In the genomic region with DNA sequence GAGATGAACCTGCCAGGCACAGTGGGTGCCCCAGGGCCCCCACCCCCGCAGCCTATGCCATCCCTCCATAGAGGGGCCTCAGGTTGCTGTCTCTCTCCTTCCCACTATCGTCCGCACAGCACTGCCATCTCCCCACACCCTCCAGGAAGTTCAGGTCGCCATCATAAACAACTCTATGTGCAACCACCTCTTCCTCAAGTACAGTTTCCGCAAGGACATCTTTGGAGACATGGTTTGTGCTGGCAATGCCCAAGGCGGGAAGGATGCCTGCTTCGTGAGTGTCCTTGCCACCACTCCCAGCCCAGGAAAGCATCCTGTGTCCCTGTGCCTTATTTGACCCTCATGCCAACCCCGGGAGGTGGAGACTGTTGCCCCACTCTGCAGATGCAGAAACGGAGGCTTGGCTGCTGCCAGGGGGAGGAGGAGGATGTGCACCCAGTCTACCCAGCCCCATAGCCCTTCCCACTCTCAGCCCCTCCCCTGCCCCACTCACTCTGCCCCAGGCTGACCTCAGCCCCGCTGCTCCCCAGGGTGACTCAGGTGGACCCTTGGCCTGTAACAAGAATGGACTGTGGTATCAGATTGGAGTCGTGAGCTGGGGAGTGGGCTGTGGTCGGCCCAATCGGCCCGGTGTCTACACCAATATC, we compare ENCODE assay signal across 1 cellular context.
TF ChIP-seq lines count a peak whose summit lies in the region.

No MANE protein-coding gene starts in this region.

TF ChIP-seq in IMR-90, 13 proteins besides CTCF, POLR2A, EP300 and RAD21:
- TF ChIP-seq CHD1 (IDR thresholded peaks at IDR 0.05; ENCODE audit: low read depth, low read length) = no peak
- TF ChIP-seq RCOR1 (IDR thresholded peaks at IDR 0.05; ENCODE audit: insufficient replicate concordance, low read length) = no peak
- no peak for TF ChIP-seq MXI1 (IDR thresholded peaks at IDR 0.05; ENCODE audit: borderline replicate concordance, low read depth, low read length)
- TF ChIP-seq FOS (IDR thresholded peaks at IDR 0.05; ENCODE audit: low read depth, low read length) = no peak
- no peak for TF ChIP-seq CEBPB (IDR thresholded peaks at IDR 0.05; ENCODE audit: low read depth, low read length)
- TF ChIP-seq, protein P1, sequence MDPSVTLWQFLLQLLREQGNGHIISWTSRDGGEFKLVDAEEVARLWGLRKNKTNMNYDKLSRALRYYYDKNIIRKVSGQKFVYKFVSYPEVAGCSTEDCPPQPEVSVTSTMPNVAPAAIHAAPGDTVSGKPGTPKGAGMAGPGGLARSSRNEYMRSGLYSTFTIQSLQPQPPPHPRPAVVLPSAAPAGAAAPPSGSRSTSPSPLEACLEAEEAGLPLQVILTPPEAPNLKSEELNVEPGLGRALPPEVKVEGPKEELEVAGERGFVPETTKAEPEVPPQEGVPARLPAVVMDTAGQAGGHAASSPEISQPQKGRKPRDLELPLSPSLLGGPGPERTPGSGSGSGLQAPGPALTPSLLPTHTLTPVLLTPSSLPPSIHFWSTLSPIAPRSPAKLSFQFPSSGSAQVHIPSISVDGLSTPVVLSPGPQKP (IDR thresholded peaks at IDR 0.05; ENCODE audit: borderline replicate concordance, low read depth, low read length) = no peak
- TF ChIP-seq SMC3 (IDR thresholded peaks at IDR 0.05; ENCODE audit: low read depth, low read length) = no peak
- TF ChIP-seq MAZ (IDR thresholded peaks at IDR 0.05; ENCODE audit: borderline replicate concordance, low read depth, low read length) = no peak
- TF ChIP-seq MAFK (IDR thresholded peaks at IDR 0.05; ENCODE audit: low read depth, low read length) = no peak
- TF ChIP-seq RFX5 (IDR thresholded peaks at IDR 0.05; ENCODE audit: low read depth, low read length) = no peak
- TF ChIP-seq, protein P2, sequence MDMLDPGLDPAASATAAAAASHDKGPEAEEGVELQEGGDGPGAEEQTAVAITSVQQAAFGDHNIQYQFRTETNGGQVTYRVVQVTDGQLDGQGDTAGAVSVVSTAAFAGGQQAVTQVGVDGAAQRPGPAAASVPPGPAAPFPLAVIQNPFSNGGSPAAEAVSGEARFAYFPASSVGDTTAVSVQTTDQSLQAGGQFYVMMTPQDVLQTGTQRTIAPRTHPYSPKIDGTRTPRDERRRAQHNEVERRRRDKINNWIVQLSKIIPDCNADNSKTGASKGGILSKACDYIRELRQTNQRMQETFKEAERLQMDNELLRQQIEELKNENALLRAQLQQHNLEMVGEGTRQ (IDR thresholded peaks at IDR 0.05; ENCODE audit: low read depth, low read length) = no peak
- no peak for TF ChIP-seq BHLHE40 (IDR thresholded peaks at IDR 0.05; ENCODE audit: low read depth, low read length)
